In genomic region chr20:49696594-49696993, GRCh38 we compare ENCODE assay signal across 1 cellular context.
TF ChIP-seq lines count a peak whose summit lies in the region.

No MANE protein-coding gene starts in this region.

TF ChIP-seq in WTC11, 78 proteins besides CTCF, POLR2A, EP300 and RAD21 (continued from another document):
- TF ChIP-seq, protein P1, sequence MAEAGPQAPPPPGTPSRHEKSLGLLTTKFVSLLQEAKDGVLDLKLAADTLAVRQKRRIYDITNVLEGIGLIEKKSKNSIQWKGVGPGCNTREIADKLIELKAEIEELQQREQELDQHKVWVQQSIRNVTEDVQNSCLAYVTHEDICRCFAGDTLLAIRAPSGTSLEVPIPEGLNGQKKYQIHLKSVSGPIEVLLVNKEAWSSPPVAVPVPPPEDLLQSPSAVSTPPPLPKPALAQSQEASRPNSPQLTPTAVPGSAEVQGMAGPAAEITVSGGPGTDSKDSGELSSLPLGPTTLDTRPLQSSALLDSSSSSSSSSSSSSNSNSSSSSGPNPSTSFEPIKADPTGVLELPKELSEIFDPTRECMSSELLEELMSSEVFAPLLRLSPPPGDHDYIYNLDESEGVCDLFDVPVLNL (CRISPR knock-in tag; IDR thresholded peaks at IDR 0.05; ENCODE audit: borderline replicate concordance, low read depth) = no peak
- no peak for TF ChIP-seq EMX1 (CRISPR knock-in tag; IDR thresholded peaks at IDR 0.05)
- no peak for TF ChIP-seq ETV6 (CRISPR knock-in tag; IDR thresholded peaks at IDR 0.05)
